In the genomic region with DNA sequence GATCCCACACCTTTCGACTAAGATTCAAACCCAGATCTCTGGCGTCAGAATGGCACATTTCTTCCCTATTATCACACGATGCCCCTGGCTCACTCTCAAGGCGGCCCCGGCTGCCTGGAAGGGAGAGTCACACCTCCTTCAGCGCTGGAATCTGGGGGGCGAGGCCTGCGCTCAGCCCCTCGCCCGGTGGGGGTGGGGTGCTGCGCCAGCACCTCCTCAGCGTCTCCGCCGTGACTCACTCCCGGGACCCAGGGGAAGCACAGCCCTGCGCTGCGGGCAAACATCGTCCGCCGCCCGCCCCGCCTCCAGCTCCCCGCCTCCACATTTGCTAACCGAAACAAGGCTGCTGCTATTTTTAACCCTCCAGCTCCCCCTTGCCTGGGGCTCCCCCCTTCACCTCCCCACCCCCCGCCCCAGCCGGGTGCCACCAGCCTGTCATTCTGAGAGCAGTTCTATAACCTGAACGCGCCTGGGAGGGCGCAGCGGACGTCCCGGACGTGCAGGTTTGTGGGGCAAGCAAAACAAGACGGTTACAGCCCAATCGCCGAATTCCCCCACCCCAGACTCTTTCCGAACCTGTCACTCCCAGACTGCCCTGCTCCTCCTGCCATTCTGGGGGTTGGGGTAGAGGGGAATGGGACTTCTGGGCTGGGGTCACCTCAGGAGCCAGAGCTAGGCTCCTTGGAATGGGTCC, we compare ENCODE assay signal across 8 cellular contexts. TPM values are rescaled to one million over a fixed set of nuclear protein-coding genes. Genes with fewer than 3 reads are reported as not detected.
DNase-seq lines count a peak whose midpoint lies in the region; ATAC-seq, FAIRE-seq and TF ChIP-seq lines count a peak whose summit lies in the region.

No MANE protein-coding gene starts in this region.

- peak overlapping the region; percentile 93 for H3K9ac ChIP-seq in mucosa of stomach (ENCODE audit: low read length)

- peaks cover 74% of the 10 kb centered on the region for H3K4me1 ChIP-seq in mucosa of stomach (ENCODE audit: control insufficient read depth, insufficient read depth, low read length)

- TF ChIP-seq POLR2A in GM12892 (IDR thresholded peaks at IDR 0.05; ENCODE audit: low read depth, low read length) = peak; percentile 64

- H3K27me3 Mint-ChIP-seq in endothelial cell (ENCODE audit: unreplicated experiment) = peaks cover 47% of the 10 kb centered on the region

- peaks cover 82% of the 10 kb centered on the region for H3K4me1 Mint-ChIP-seq in endothelial cell (ENCODE audit: unreplicated experiment)

- peak overlapping the region; percentile 90 for H3K4me3 Mint-ChIP-seq in endothelial cell (ENCODE audit: unreplicated experiment)

- peaks cover 30% of the 10 kb centered on the region for H3K36me3 Mint-ChIP-seq in endothelial cell (ENCODE audit: low read depth, unreplicated experiment)

- H3K36me3 ChIP-seq in mucosa of stomach (ENCODE audit: control insufficient read depth, insufficient read depth, low read length) = no peaks in the 10 kb centered on the region

- no peaks in the 10 kb centered on the region for H3K9me3 ChIP-seq in mucosa of stomach (ENCODE audit: control insufficient read depth, low read length)

- ATAC-seq in HG02759 (IDR thresholded peaks at IDR 0.05; ENCODE audit: unreplicated experiment) = peak; percentile 73

- no peak for TF ChIP-seq CTCF in endothelial cell (IDR thresholded peaks at IDR 0.05; ENCODE audit: unreplicated experiment)

- no peaks in the 10 kb centered on the region for H3K9me3 Mint-ChIP-seq in endothelial cell (ENCODE audit: unreplicated experiment)

- DNase-seq in GM12892 (ENCODE audit: insufficient read length) = peak; percentile 92
- peak; percentile 62 for DNase-seq in NCI-H526 treated with DMSO at 0.1 percent for 48 hours (lab: John Stamatoyannopoulos, UW)
- DNase-seq in activated CD8-positive, alpha-beta memory T cell treated with anti-CD3 and anti-CD28 coated beads, Interleukin-2, amount 50 U/mL, for 24 hours (ENCODE audit: extremely low read depth) = peak; percentile 85
- peak; percentile 60 for DNase-seq in endothelial cell (ENCODE audit: low spot score)
- peak; percentile 91 for DNase-seq in stimulated activated CD8-positive, alpha-beta memory T cell treated with anti-CD3 and anti-CD28 coated beads, Interleukin-4, amount 100 ng/mL, for 48 hours
- DNase-seq in NCI-H2081 (lab: John Stamatoyannopoulos, UW) = no peak

- H3K27ac Mint-ChIP-seq in endothelial cell (ENCODE audit: unreplicated experiment) = peak overlapping the region; percentile 94

- peak overlapping the region; percentile 38 for H3K4me3 ChIP-seq in mucosa of stomach (ENCODE audit: low read length)

- FAIRE-seq in GM12892 (lab: Jason Lieb, UNC) = peak; percentile 88

- H3K27me3 ChIP-seq in mucosa of stomach (ENCODE audit: control insufficient read depth, insufficient read depth, low read length) = no peaks in the 10 kb centered on the region

RNA-seq across cellular contexts. Expression of a gene that starts 6.8 kb away (rescaled TPM):
- polyA plus RNA-seq in GM12892 (2012; ENCODE audit: missing spikeins) = 29.1 TPM
- 387 TPM for total RNA-seq in endothelial cell (ENCODE audit: unreplicated experiment)

RNA-seq across cellular contexts. Expression of a gene that starts 39.9 kb away (rescaled TPM):
- 2.1 TPM for polyA plus RNA-seq in GM12892 (2012; ENCODE audit: missing spikeins)
- total RNA-seq in endothelial cell (ENCODE audit: unreplicated experiment) = 65.5 TPM

RNA-seq across cellular contexts. Expression of a gene that starts 54.3 kb away (rescaled TPM):
- 0.59 TPM for polyA plus RNA-seq in GM12892 (2012; ENCODE audit: missing spikeins)
- total RNA-seq in endothelial cell (ENCODE audit: unreplicated experiment) = 81.5 TPM

Comparison
In these comparisons a context has a peak if more than half of its experiments do, and no peak if none do; other contexts are left out.
1. DNase-seq: peak in GM12892 (single experiment), NCI-H526 treated with DMSO at 0.1 percent for 48 hours (single experiment), activated CD8-positive, alpha-beta memory T cell treated with anti-CD3 and anti-CD28 coated beads, Interleukin-2, amount 50 U/mL, for 24 hours (single experiment), endothelial cell (single experiment) and stimulated activated CD8-positive, alpha-beta memory T cell treated with anti-CD3 and anti-CD28 coated beads, Interleukin-4, amount 100 ng/mL, for 48 hours (single experiment); none in NCI-H2081 (0 of 2).